Comparison of ENCODE assay signal across 25 cellular contexts in genomic region chr20:15674253-15675145, GRCh38.
DNase-seq lines count a peak whose midpoint lies in the region; ATAC-seq, FAIRE-seq and TF ChIP-seq lines count a peak whose summit lies in the region.
"Had no signal": no experiment of that assay in that cellular context is flagged by ENCODE, and none has a peak within 500 bp of the region (broad histone marks: within the 10 kb centered on the region; RNA-seq: fewer than 3 reads in every experiment).

No MANE protein-coding gene starts in this region.

- no peak overlapping the region for H3K27ac Mint-ChIP-seq in nephron progenitor cell
- H3K27ac Mint-ChIP-seq: activated naive CD8-positive, alpha-beta T cell treated with anti-CD3 and anti-CD28 coated beads for 36 hours; naive thymus-derived CD8-positive, alpha-beta T cell; stimulated activated naive B cell treated with anti-CD40 and anti-IgM and Interleukin-4, amounts not matched to agents 10 μg/mL and 1 μg/mL and 100 μg/mL, for 72 hours; T-cell had no signal

- POLR2A ChIA-PET in HepG2 (lab: Yijun Ruan, JAX): no interaction called here

- WGBS in HepG2 (ENCODE audit: low lambda C conversion rate): 25% methylated on average over 5 of the region's 5 CpGs
- 85% methylated on average over 3 of the region's 5 CpGs for WGBS in right lobe of liver (ENCODE audit: insufficient coverage, low coverage, low lambda C conversion rate, missing lambda C conversion rate)

- H3K4me1 Mint-ChIP-seq in nephron progenitor cell: peaks cover 10% of the 10 kb centered on the region
- H3K4me1 Mint-ChIP-seq: activated naive CD8-positive, alpha-beta T cell treated with anti-CD3 and anti-CD28 coated beads for 36 hours; central memory CD8-positive, alpha-beta T cell; naive thymus-derived CD8-positive, alpha-beta T cell; stimulated activated naive B cell treated with anti-CD40 and anti-IgM and Interleukin-4, amounts not matched to agents 10 μg/mL and 1 μg/mL and 100 μg/mL, for 72 hours; T-cell had no signal

- H4K20me1 ChIP-seq in HepG2 (ENCODE audit: insufficient read depth, low read length): no peaks in the 10 kb centered on the region
- no peaks in the 10 kb centered on the region for H4K20me1 ChIP-seq in fibroblast of lung (ENCODE audit: control insufficient read depth, extremely low read depth, insufficient read depth, low read length)
- H4K20me1 ChIP-seq: BLaER1 treated with 17β-estradiol and CSF1 and Interleukin-3, amounts not matched to agents 10 nM and 100 nM had no signal

- H3K4me3 Mint-ChIP-seq in nephron progenitor cell: no peak overlapping the region
- H3K4me3 Mint-ChIP-seq: activated naive CD8-positive, alpha-beta T cell treated with anti-CD3 and anti-CD28 coated beads for 36 hours; central memory CD8-positive, alpha-beta T cell; naive thymus-derived CD8-positive, alpha-beta T cell; stimulated activated naive B cell treated with anti-CD40 and anti-IgM and Interleukin-4, amounts not matched to agents 10 μg/mL and 1 μg/mL and 100 μg/mL, for 72 hours; T-cell had no signal

- no peak overlapping the region for H3K4me2 ChIP-seq in HepG2 (ENCODE audit: low read depth, low read length)
- H3K4me2 ChIP-seq in fibroblast of lung (ENCODE audit: extremely low read depth, insufficient read depth, low read length): no peak overlapping the region
- H3K4me2 ChIP-seq: BLaER1 treated with 17β-estradiol and CSF1 and Interleukin-3, amounts not matched to agents 10 nM and 100 nM had no signal

- no peaks in the 10 kb centered on the region for H3K36me3 Mint-ChIP-seq in nephron progenitor cell (ENCODE audit: low read depth)
- H3K36me3 Mint-ChIP-seq: activated naive CD8-positive, alpha-beta T cell treated with anti-CD3 and anti-CD28 coated beads for 36 hours; naive thymus-derived CD8-positive, alpha-beta T cell; stimulated activated naive B cell treated with anti-CD40 and anti-IgM and Interleukin-4, amounts not matched to agents 10 μg/mL and 1 μg/mL and 100 μg/mL, for 72 hours; T-cell had no signal

- ATAC-seq in HepG2 (no peak), right lobe of liver (no peak), HG02759 (IDR thresholded peaks at IDR 0.05; ENCODE audit: unreplicated experiment) (no peak)
- ATAC-seq: left colon; naive thymus-derived CD8-positive, alpha-beta T cell; pancreas; right cardiac atrium; stimulated activated naive B cell treated with anti-CD40 and anti-IgM and Interleukin-4, amounts not matched to agents 10 μg/mL and 1 μg/mL and 100 μg/mL, for 72 hours; T-cell had no signal

- no peaks in the 10 kb centered on the region for H3K9me3 Mint-ChIP-seq in nephron progenitor cell
- H3K9me3 Mint-ChIP-seq: activated naive CD8-positive, alpha-beta T cell treated with anti-CD3 and anti-CD28 coated beads for 36 hours had no signal

- TF ChIP-seq EP300 in HepG2 (IDR thresholded peaks at IDR 0.05; ENCODE audit: low read depth in 2 of 2, low read length in 2 of 2): no peak
- no peak for TF ChIP-seq EP300 in HepG2 (CRISPR knock-in tag; IDR thresholded peaks at IDR 0.05; ENCODE audit: borderline replicate concordance)

- H3K4me1 ChIP-seq in HepG2 (ENCODE audit: insufficient read depth, low read length): no peaks in the 10 kb centered on the region
- no peaks in the 10 kb centered on the region for H3K4me1 ChIP-seq in right lobe of liver
- peaks cover 17% of the 10 kb centered on the region for H3K4me1 ChIP-seq in fibroblast of lung (ENCODE audit: control insufficient read depth, extremely low read depth, insufficient read depth, low read length)
- H3K4me1 ChIP-seq: BLaER1 treated with 17β-estradiol and CSF1 and Interleukin-3, amounts not matched to agents 10 nM and 100 nM; pancreas had no signal

- in situ Hi-C loops in HepG2 (cut with HindIII; ENCODE audit: extremely low pct_ligation_motif_present, low pct_unique_long_range_greater_than_20kb): no loop called here

- H3K9ac ChIP-seq in HepG2 (ENCODE audit: insufficient read depth, low read depth, low read length) (no peak overlapping the region), fibroblast of lung (ENCODE audit: insufficient read depth, low read length) (no peak overlapping the region)
- H3K9ac ChIP-seq: BLaER1 treated with 17β-estradiol and CSF1 and Interleukin-3, amounts not matched to agents 10 nM and 100 nM had no signal

- TF ChIP-seq CTCF in HepG2 (CRISPR knock-in tag; IDR thresholded peaks at IDR 0.05) (no peak), right lobe of liver (IDR thresholded peaks at IDR 0.05) (no peak), fibroblast of lung (conservative IDR thresholded peaks at IDR 0.05 in 1 of 2, IDR thresholded peaks at IDR 0.05 in 1 of 2; ENCODE audit: low read depth in 1 of 2, low read length in 2 of 2) (no peak), nephron progenitor cell (IDR thresholded peaks at IDR 0.05) (no peak)

- H3K27ac ChIP-seq in HepG2 (ENCODE audit: extremely low read length, insufficient read depth, low read length) (no peak overlapping the region), right lobe of liver (no peak overlapping the region), fibroblast of lung (ENCODE audit: insufficient read depth, low read length) (peak overlapping the region; percentile 9)
- H3K27ac ChIP-seq: BLaER1 treated with 17β-estradiol and CSF1 and Interleukin-3, amounts not matched to agents 10 nM and 100 nM; pancreas had no signal

- H3K4me3 ChIP-seq in HepG2 (replicated peaks in 1 of 3; ENCODE audit: insufficient read depth in 1 of 3, low read depth in 2 of 3, low read length in 3 of 3) (no peak overlapping the region), right lobe of liver (no peak overlapping the region), fibroblast of lung (replicated peaks in 1 of 4; ENCODE audit: control extremely low read depth in 1 of 4, insufficient read depth in 1 of 4, low read depth in 3 of 4, low read length in 4 of 4) (no peak overlapping the region)
- H3K4me3 ChIP-seq: BLaER1 treated with 17β-estradiol and CSF1 and Interleukin-3, amounts not matched to agents 10 nM and 100 nM; pancreas had no signal

- TF ChIP-seq POLR2A in HepG2 (IDR thresholded peaks at IDR 0.05; ENCODE audit: insufficient read depth in 1 of 2, low read depth in 2 of 2, low read length in 2 of 2) (no peak), right lobe of liver (IDR thresholded peaks at IDR 0.05) (no peak)

- BruUV-seq in HepG2 (replicated peaks; lab: Mats Ljungman, UMichigan): no TSS peak

- H3K79me2 ChIP-seq in HepG2 (ENCODE audit: insufficient read depth, low read length): no peaks in the 10 kb centered on the region
- H3K79me2 ChIP-seq in fibroblast of lung (ENCODE audit: control insufficient read depth, insufficient read depth, low read length): no peaks in the 10 kb centered on the region

- DNase-seq in HepG2 (ENCODE audit: low spot score): no peak
- no peak for DNase-seq in right lobe of liver
- peak; percentile 36 for DNase-seq in NCI-H446 treated with DMSO at 0.1 percent for 48 hours (lab: John Stamatoyannopoulos, UW)
- DNase-seq in fibroblast of lung (ENCODE audit: low read depth in 2 of 2): peak in 1 of 2 donors; percentile 4
- no peak for DNase-seq in nephron progenitor cell
- no peak for DNase-seq in GM03348 (ENCODE audit: low spot score)
- no peak for DNase-seq in cerebellar nuclear complex (lab: John Stamatoyannopoulos, UW)
- DNase-seq: activated CD4-positive, alpha-beta T cell treated with anti-CD3 and anti-CD28 coated beads, Interleukin-2, amount 50 U/mL, for 48 hours; activated effector memory CD4-positive, alpha-beta T cell treated with Interleukin-2 at 50 U/mL for 16 hours; activated naive CD8-positive, alpha-beta T cell treated with anti-CD3 and anti-CD28 coated beads for 36 hours; Calu3; HCEC 1CT; left colon; naive thymus-derived CD8-positive, alpha-beta T cell; NCI-H1048; pancreas; right cardiac atrium; SHP77; stimulated activated CD4-positive, alpha-beta T cell treated with anti-CD3 and anti-CD28 coated beads, Interleukin-12 subunit alpha, Interleukin-12 subunit beta, amount 100 ng/mL, for 4 hours; stimulated activated CD4-positive, alpha-beta T cell treated with anti-CD3 and anti-CD28 coated beads, Interleukin-4, amount 100 ng/mL, for 24 hours; stimulated activated naive B cell treated with anti-CD40 and anti-IgM and Interleukin-4, amounts not matched to agents 10 μg/mL and 1 μg/mL and 100 μg/mL, for 72 hours; T-cell had no signal

- CTCF ChIA-PET in HepG2 (lab: Yijun Ruan, JAX; ENCODE audit: low intra/inter-chr PET ratio, low total read pairs): no interaction called here

- intact Hi-C loops in HepG2 (cut with micrococcal nuclease; ENCODE audit: unreplicated experiment) (no loop called here), right lobe of liver (cut with DNase I) (no loop called here)

- H3K27me3 Mint-ChIP-seq in nephron progenitor cell (ENCODE audit: low read depth, poor library complexity): peaks cover 1% of the 10 kb centered on the region
- H3K27me3 Mint-ChIP-seq: central memory CD8-positive, alpha-beta T cell; naive thymus-derived CD8-positive, alpha-beta T cell; T-cell had no signal

- FAIRE-seq in HepG2 (lab: Jason Lieb, UNC): no peak
- FAIRE-seq: pancreas had no signal

- H3K36me3 ChIP-seq in HepG2 (replicated peaks in 1 of 2; ENCODE audit: control insufficient read depth in 1 of 2, insufficient read depth in 2 of 2, low read length in 2 of 2) (no peaks in the 10 kb centered on the region), right lobe of liver (no peaks in the 10 kb centered on the region), fibroblast of lung (ENCODE audit: control insufficient read depth, insufficient read depth, low read length) (no peaks in the 10 kb centered on the region)
- H3K36me3 ChIP-seq: BLaER1 treated with 17β-estradiol and CSF1 and Interleukin-3, amounts not matched to agents 10 nM and 100 nM; pancreas had no signal

- H3K9me3 ChIP-seq in HepG2 (ENCODE audit: low read length): peaks cover 54% of the 10 kb centered on the region
- no peaks in the 10 kb centered on the region for H3K9me3 ChIP-seq in right lobe of liver
- H3K9me3 ChIP-seq in fibroblast of lung (ENCODE audit: control insufficient read depth, insufficient read depth, low read depth, low read length): no peaks in the 10 kb centered on the region
- H3K9me3 ChIP-seq: BLaER1 treated with 17β-estradiol and CSF1 and Interleukin-3, amounts not matched to agents 10 nM and 100 nM; pancreas had no signal

- H3K27me3 ChIP-seq in HepG2 (ENCODE audit: control insufficient read depth in 1 of 2, insufficient read depth in 2 of 2, low read length in 2 of 2) (no peaks in the 10 kb centered on the region), right lobe of liver (no peaks in the 10 kb centered on the region), fibroblast of lung (ENCODE audit: control insufficient read depth, insufficient read depth, low read length) (no peaks in the 10 kb centered on the region)
- H3K27me3 ChIP-seq: BLaER1 treated with 17β-estradiol and CSF1 and Interleukin-3, amounts not matched to agents 10 nM and 100 nM; pancreas had no signal

- H2AFZ ChIP-seq in HepG2 (ENCODE audit: low read length) (no peak overlapping the region), fibroblast of lung (ENCODE audit: low read length) (no peak overlapping the region)

- TF ChIP-seq RAD21 in HepG2 (CRISPR knock-in tag; IDR thresholded peaks at IDR 0.05): no peak

TF ChIP-seq in HepG2, 621 proteins besides CTCF, POLR2A, EP300 and RAD21:
- peak; percentile 58; the same call in 1 of the 2 replicates for TF ChIP-seq MAFF (IDR thresholded peaks at IDR 0.05; ENCODE audit: low read depth, low read length)
- TF ChIP-seq CAMTA2 (CRISPR knock-in tag; IDR thresholded peaks at IDR 0.05; ENCODE audit: borderline replicate concordance): no peak
- TF ChIP-seq MAFK (conservative IDR thresholded peaks at IDR 0.05 in 1 of 2, IDR thresholded peaks at IDR 0.05 in 1 of 2; ENCODE audit: low read length in 2 of 2): peak in 1 of 2 experiments; percentile 59; a peak in 3 of 4 replicates
TF ChIP-seq in HepG2: peak in this region for 2.
